Comparison of ENCODE assay signal across 15 cellular contexts in genomic region chr7:24742764-24743163, GRCh38.
"Had no signal": no experiment of that assay in that cellular context is flagged by ENCODE, and none has a peak within 500 bp of the region (broad histone marks: within the 10 kb centered on the region; RNA-seq: fewer than 3 reads in every experiment).

No MANE protein-coding gene starts in this region.

- H3K27ac ChIP-seq: adrenal gland had no signal

- H3K36me3 ChIP-seq: adrenal gland, tibial artery had no signal

- H3K36me3 Mint-ChIP-seq: activated naive CD4-positive, alpha-beta T cell treated with anti-CD3 and anti-CD28 coated beads, Interleukin-2, amount 10 ng/mL, durations not matched to agents 7 days and 5 days; stimulated activated effector memory CD8-positive, alpha-beta T cell treated with anti-CD3 and anti-CD28 coated beads, Interleukin-12 subunit alpha, Interleukin-12 subunit beta, amount 100 ng/mL, for 72 hours had no signal

- ATAC-seq: stimulated activated effector memory CD8-positive, alpha-beta T cell treated with anti-CD3 and anti-CD28 coated beads, Interleukin-12 subunit alpha, Interleukin-12 subunit beta, amount 100 ng/mL, for 72 hours had no signal

- H3K27me3 ChIP-seq: adrenal gland, tibial artery had no signal

- H3K9me3 ChIP-seq: adrenal gland had no signal

- H3K4me1 Mint-ChIP-seq: activated CD4-positive, alpha-beta T cell treated with anti-CD3 and anti-CD28 coated beads, Interleukin-2, amount 10 ng/mL, durations not matched to agents 7 days and 5 days; activated naive CD4-positive, alpha-beta T cell treated with anti-CD3 and anti-CD28 coated beads, Interleukin-2, amount 10 ng/mL, durations not matched to agents 7 days and 5 days; central memory CD8-positive, alpha-beta T cell; nephron; stimulated activated effector memory CD8-positive, alpha-beta T cell treated with anti-CD3 and anti-CD28 coated beads, Interleukin-12 subunit alpha, Interleukin-12 subunit beta, amount 100 ng/mL, for 72 hours had no signal

- H3K9me3 Mint-ChIP-seq: central memory CD8-positive, alpha-beta T cell had no signal

- DNase-seq: activated CD4-positive, alpha-beta T cell treated with anti-CD3 and anti-CD28 coated beads, Interleukin-2, amount 10 ng/mL, durations not matched to agents 7 days and 5 days; activated CD4-positive, CD25-positive, alpha-beta regulatory T cell; activated CD8-positive, alpha-beta memory T cell treated with anti-CD3 and anti-CD28 coated beads for 24 hours; activated naive CD4-positive, alpha-beta T cell treated with anti-CD3 and anti-CD28 coated beads, Interleukin-2, amount 10 ng/mL, durations not matched to agents 7 days and 5 days; adrenal gland; effector memory CD4-positive, alpha-beta T cell; left cardiac atrium; T-helper 2 cell; tibial artery had no signal

- H3K4me3 ChIP-seq: adrenal gland, lung, skin epidermis, tibial artery had no signal

- H3K4me3 Mint-ChIP-seq: activated CD4-positive, alpha-beta T cell treated with anti-CD3 and anti-CD28 coated beads, Interleukin-2, amount 10 ng/mL, durations not matched to agents 7 days and 5 days; activated naive CD4-positive, alpha-beta T cell treated with anti-CD3 and anti-CD28 coated beads, Interleukin-2, amount 10 ng/mL, durations not matched to agents 7 days and 5 days; central memory CD8-positive, alpha-beta T cell; nephron; stimulated activated effector memory CD8-positive, alpha-beta T cell treated with anti-CD3 and anti-CD28 coated beads, Interleukin-12 subunit alpha, Interleukin-12 subunit beta, amount 100 ng/mL, for 72 hours had no signal

- H3K4me1 ChIP-seq: adrenal gland had no signal

- H3K27ac Mint-ChIP-seq: activated CD4-positive, alpha-beta T cell treated with anti-CD3 and anti-CD28 coated beads, Interleukin-2, amount 10 ng/mL, durations not matched to agents 7 days and 5 days; activated naive CD4-positive, alpha-beta T cell treated with anti-CD3 and anti-CD28 coated beads, Interleukin-2, amount 10 ng/mL, durations not matched to agents 7 days and 5 days; activated T-helper 2 cell treated with anti-CD3 and anti-CD28 coated beads, Interferon-gamma antibody, Interleukin-2, Interleukin-4, amounts not matched to agents 10 μg/mL and 5 μg/mL and 100 μg/mL, durations not matched to agents 14 hours and 24 hours and 36 hours; stimulated activated effector memory CD8-positive, alpha-beta T cell treated with anti-CD3 and anti-CD28 coated beads, Interleukin-12 subunit alpha, Interleukin-12 subunit beta, amount 100 ng/mL, for 72 hours had no signal
